ENCODE assay signal across 8 cellular contexts in the genomic region with DNA sequence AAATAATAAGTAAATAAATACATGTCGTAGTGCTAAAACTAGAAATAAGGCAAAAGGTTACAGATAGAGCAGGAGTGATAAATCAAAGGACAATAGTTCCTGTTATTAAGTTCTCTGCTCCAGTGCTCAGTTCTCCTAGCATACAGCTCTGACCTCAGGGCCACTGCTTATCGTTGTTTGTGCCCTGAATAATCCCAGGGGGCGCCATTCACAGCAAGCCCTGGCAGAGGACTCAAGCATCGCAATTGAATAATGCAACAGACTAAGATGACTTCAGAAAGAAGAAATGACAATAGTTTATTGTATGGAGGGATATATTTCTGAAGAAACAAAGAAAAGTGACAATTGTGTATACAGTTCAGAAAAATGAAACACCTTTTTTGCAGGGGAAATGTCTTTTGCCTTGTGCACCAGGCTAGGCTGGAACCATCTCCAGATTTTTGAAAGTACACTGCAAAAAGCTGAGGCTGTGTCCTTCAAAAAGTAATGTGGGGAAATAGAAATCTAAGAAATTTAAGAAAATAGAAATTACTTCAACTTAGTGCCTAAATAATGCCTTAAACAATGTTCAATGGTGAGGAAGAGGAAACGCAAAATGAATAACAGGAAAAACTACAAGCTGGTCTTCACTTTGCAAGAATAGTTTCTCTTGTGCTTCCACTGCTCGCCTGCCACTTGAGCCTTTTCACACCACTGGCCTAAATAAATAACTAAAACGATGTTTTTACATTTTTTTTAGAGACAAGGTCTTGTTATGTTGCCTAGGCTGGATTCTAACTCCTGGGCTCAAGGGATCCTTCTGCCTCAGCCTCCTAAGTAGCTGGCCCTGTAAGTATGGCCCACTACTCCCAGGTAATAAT. TPM values are rescaled to one million over a fixed set of nuclear protein-coding genes. Genes with fewer than 3 reads are reported as not detected.
DNase-seq lines count a peak whose midpoint lies in the region; ATAC-seq and TF ChIP-seq lines count a peak whose summit lies in the region.

No MANE protein-coding gene starts in this region.

- H3K4me2 ChIP-seq in GM23338: no peak overlapping the region
- H3K4me2 ChIP-seq in hepatocyte: no peak overlapping the region

- TF ChIP-seq CTCF in C4-2B (conservative IDR thresholded peaks at IDR 0.05) (peak; percentile 61), GM23338 (conservative IDR thresholded peaks at IDR 0.05; ENCODE audit: low read depth in 2 of 2) (peak; percentile 89 to 91), hepatocyte (IDR thresholded peaks at IDR 0.05; ENCODE audit: poor library complexity) (peak; percentile 39)

- no peaks in the 10 kb centered on the region for H3K36me3 Mint-ChIP-seq in GM23338 (ENCODE audit: low read depth)

- H3K4me1 ChIP-seq in GM23338 (ENCODE audit: insufficient read depth) (no peaks in the 10 kb centered on the region), hepatocyte (ENCODE audit: insufficient read depth) (no peaks in the 10 kb centered on the region)

- no peaks in the 10 kb centered on the region for H3K9me3 ChIP-seq in hepatocyte (ENCODE audit: low read depth)

- H3K4me3 ChIP-seq in GM23338: no peak overlapping the region
- no peak overlapping the region for H3K4me3 ChIP-seq in hepatocyte

- H3K79me2 ChIP-seq in GM23338 (replicated peaks; ENCODE audit: insufficient read depth): no peaks in the 10 kb centered on the region
- no peaks in the 10 kb centered on the region for H3K79me2 ChIP-seq in hepatocyte

- H3K27me3 Mint-ChIP-seq in GM23338 (ENCODE audit: insufficient read depth, low read depth, poor library complexity): peaks cover 1% of the 10 kb centered on the region

- H4K20me1 ChIP-seq in GM23338 (replicated peaks; ENCODE audit: insufficient read depth) (no peaks in the 10 kb centered on the region), hepatocyte (ENCODE audit: insufficient read depth, poor library complexity, severe bottlenecking) (no peaks in the 10 kb centered on the region)

- H3K9me2 ChIP-seq in GM23338 (ENCODE audit: insufficient read depth) (no peaks in the 10 kb centered on the region), hepatocyte (replicated peaks; ENCODE audit: insufficient read depth) (no peaks in the 10 kb centered on the region)

- ATAC-seq in GM23338 (peak; percentile 93), HG03175 (IDR thresholded peaks at IDR 0.05; ENCODE audit: unreplicated experiment) (no peak), esophagus mucosa (no peak)

- no peak overlapping the region for H3K27ac Mint-ChIP-seq in GM23338

- no peak overlapping the region for H3K27ac ChIP-seq in C4-2B
- H3K27ac ChIP-seq in GM23338 (ENCODE audit: low read depth): no peak overlapping the region
- no peak overlapping the region for H3K27ac ChIP-seq in hepatocyte

- peaks cover 3% of the 10 kb centered on the region; the same call in 1 of the 3 replicates for H3K4me1 Mint-ChIP-seq in GM23338

- H3K36me3 ChIP-seq in GM23338 (ENCODE audit: insufficient read depth) (no peaks in the 10 kb centered on the region), hepatocyte (replicated peaks; ENCODE audit: insufficient read depth, low read depth) (no peaks in the 10 kb centered on the region)

- no peak overlapping the region for H3K4me3 Mint-ChIP-seq in GM23338

- WGBS in hepatocyte (ENCODE audit: low lambda C conversion rate, missing lambda C conversion rate): 54% methylated on average over 7 of the region's 7 CpGs

- no peaks in the 10 kb centered on the region for H3K9me3 Mint-ChIP-seq in GM23338

- DNase-seq in GM23338 (ENCODE audit: low spot score) (peak; percentile 82), OCI-M1 (lab: John Stamatoyannopoulos, UW) (peak; percentile 76), hepatocyte (ENCODE audit: low spot score) (peak; percentile 35)
- peak; percentile 77 for DNase-seq in activated effector memory CD4-positive, alpha-beta T cell treated with anti-CD3 and anti-CD28 coated beads, Interleukin-2, amount 50 U/mL, for 16 hours
- DNase-seq in stimulated activated CD8-positive, alpha-beta memory T cell treated with anti-CD3 and anti-CD28 coated beads, Interleukin-12 subunit alpha, Interleukin-12 subunit beta, amount 100 ng/mL, for 1 hour (ENCODE audit: low read depth): peak; percentile 39

- H3F3A ChIP-seq in GM23338 (replicated peaks; ENCODE audit: low read depth): 0 out of 2 replicates have a peak, but pooled peaks cover 4% of the 10 kb centered on the region

- no peaks in the 10 kb centered on the region for H3K27me3 ChIP-seq in GM23338 (ENCODE audit: insufficient read depth)
- H3K27me3 ChIP-seq in hepatocyte: no peaks in the 10 kb centered on the region

- H2AFZ ChIP-seq in GM23338 (no peak overlapping the region), hepatocyte (no peak overlapping the region)

TF ChIP-seq in GM23338, 12 proteins besides CTCF, POLR2A, EP300 and RAD21:
- no peak for TF ChIP-seq JUNB (IDR thresholded peaks at IDR 0.05; ENCODE audit: unreplicated experiment)
- TF ChIP-seq ZNF331 (CRISPR knock-in tag; IDR thresholded peaks at IDR 0.05; ENCODE audit: low read depth): no peak
- TF ChIP-seq, protein P1, sequence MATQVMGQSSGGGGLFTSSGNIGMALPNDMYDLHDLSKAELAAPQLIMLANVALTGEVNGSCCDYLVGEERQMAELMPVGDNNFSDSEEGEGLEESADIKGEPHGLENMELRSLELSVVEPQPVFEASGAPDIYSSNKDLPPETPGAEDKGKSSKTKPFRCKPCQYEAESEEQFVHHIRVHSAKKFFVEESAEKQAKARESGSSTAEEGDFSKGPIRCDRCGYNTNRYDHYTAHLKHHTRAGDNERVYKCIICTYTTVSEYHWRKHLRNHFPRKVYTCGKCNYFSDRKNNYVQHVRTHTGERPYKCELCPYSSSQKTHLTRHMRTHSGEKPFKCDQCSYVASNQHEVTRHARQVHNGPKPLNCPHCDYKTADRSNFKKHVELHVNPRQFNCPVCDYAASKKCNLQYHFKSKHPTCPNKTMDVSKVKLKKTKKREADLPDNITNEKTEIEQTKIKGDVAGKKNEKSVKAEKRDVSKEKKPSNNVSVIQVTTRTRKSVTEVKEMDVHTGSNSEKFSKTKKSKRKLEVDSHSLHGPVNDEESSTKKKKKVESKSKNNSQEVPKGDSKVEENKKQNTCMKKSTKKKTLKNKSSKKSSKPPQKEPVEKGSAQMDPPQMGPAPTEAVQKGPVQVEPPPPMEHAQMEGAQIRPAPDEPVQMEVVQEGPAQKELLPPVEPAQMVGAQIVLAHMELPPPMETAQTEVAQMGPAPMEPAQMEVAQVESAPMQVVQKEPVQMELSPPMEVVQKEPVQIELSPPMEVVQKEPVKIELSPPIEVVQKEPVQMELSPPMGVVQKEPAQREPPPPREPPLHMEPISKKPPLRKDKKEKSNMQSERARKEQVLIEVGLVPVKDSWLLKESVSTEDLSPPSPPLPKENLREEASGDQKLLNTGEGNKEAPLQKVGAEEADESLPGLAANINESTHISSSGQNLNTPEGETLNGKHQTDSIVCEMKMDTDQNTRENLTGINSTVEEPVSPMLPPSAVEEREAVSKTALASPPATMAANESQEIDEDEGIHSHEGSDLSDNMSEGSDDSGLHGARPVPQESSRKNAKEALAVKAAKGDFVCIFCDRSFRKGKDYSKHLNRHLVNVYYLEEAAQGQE (IDR thresholded peaks at IDR 0.05; ENCODE audit: unreplicated experiment): no peak
- no peak for TF ChIP-seq STAT1 (IDR thresholded peaks at IDR 0.05; ENCODE audit: unreplicated experiment)
- no peak for TF ChIP-seq POLR2AphosphoS5 (IDR thresholded peaks at IDR 0.05; ENCODE audit: low read depth)

RNA-seq across cellular contexts. Expression of a gene that starts 19.0 kb away (rescaled TPM):
- 32.1 and 35.1 TPM in 2 replicates for total RNA-seq in GM23338 (2014; rRNA removed; shearing (Covaris generic))
- polyA plus RNA-seq in GM23338 (2016; fragmentation: Nextera tagmentation; extraction: Ambion mirVana): 19.6 and 20.8 TPM in 2 replicates
- 10.3 and 17.6 TPM in 2 replicates for total RNA-seq in hepatocyte
- 12.0 and 13.7 TPM in 2 replicates for polyA plus RNA-seq in hepatocyte
- 19.0 TPM for total RNA-seq in esophagus mucosa

Comparison
In these comparisons a context has a peak if more than half of its experiments do, and no peak if none do; other contexts are left out.
1. CTCF ChIP-seq: peak in every context shown above with its lines; median percentile 90 in GM23338; 61 in C4-2B; 39 in hepatocyte.